ENCODE assay signal across 18 cellular contexts in genomic region chr10:97411411-97411810, GRCh38. TPM values are rescaled to one million over a fixed set of nuclear protein-coding genes. Genes with fewer than 3 reads are reported as not detected.
DNase-seq lines count a peak whose midpoint lies in the region; ATAC-seq and TF ChIP-seq lines count a peak whose summit lies in the region.
"Had no signal": no experiment of that assay in that cellular context is flagged by ENCODE, and none has a peak within 500 bp of the region (broad histone marks: within the 10 kb centered on the region; RNA-seq: fewer than 3 reads in every experiment).

No MANE protein-coding gene starts in this region.

- intact Hi-C loops in Calu3 (cut with micrococcal nuclease; ENCODE audit: unreplicated experiment) = no loop called here

- no peaks in the 10 kb centered on the region for H3K27me3 Mint-ChIP-seq in Calu3 (ENCODE audit: unreplicated experiment)
- H3K27me3 Mint-ChIP-seq: CD4-positive, alpha-beta T cell had no signal

- TF ChIP-seq CTCF in NB4 (IDR thresholded peaks at IDR 0.05; ENCODE audit: low read depth, low read length) (no peak), choroid plexus epithelial cell (conservative IDR thresholded peaks at IDR 0.05; ENCODE audit: low read depth, low read length) (no peak), retinal pigment epithelial cell (conservative IDR thresholded peaks at IDR 0.05; ENCODE audit: low read depth, low read length) (no peak), Calu3 (IDR thresholded peaks at IDR 0.05; ENCODE audit: unreplicated experiment) (no peak)

- CTCF ChIA-PET in Calu3 (lab: Charles Lee) = interaction anchor here (0.7 kb wide), 1 partner anchor 10 kb away, joined by 3 read pairs; the partner anchor contains the start of gene RRP12

- peak; percentile 12 for DNase-seq in SIG-M5 treated with dmso at 0.1 percent for 504 hours (lab: John Stamatoyannopoulos, UW; ENCODE audit: unreplicated experiment)
- DNase-seq in SIG-M5 (lab: John Stamatoyannopoulos, UW) = no peak
- peak; percentile 60 for DNase-seq in NB4 (ENCODE audit: low read depth)
- peak; percentile 72 for DNase-seq in choroid plexus epithelial cell (ENCODE audit: low read depth)
- peak; percentile 62 for DNase-seq in retinal pigment epithelial cell (ENCODE audit: low read depth)
- no peak for DNase-seq in Calu3
- no peak for DNase-seq in NCI-H1105 treated with DMSO at 0.1 percent for 48 hours (lab: John Stamatoyannopoulos, UW)
- DNase-seq: activated CD4-positive, alpha-beta T cell treated with anti-CD3 and anti-CD28 coated beads, Interleukin-2, amount 50 U/mL, for 4 hours; activated T-cell treated with anti-CD3 and anti-CD28 coated beads, Interleukin-2, amount 50 U/mL, for 48 hours; CD4-positive, alpha-beta T cell; Kasumi-1; kidney; NCI-H1694 treated with DMSO at 0.1 percent for 48 hours; NCI-H446; occipital lobe; thyroid gland had no signal

- no TSS peak for BruUV-seq in Calu3 (replicated peaks; lab: Mats Ljungman, UMichigan)

- H3K4me3 Mint-ChIP-seq in Calu3 (ENCODE audit: low read depth, unreplicated experiment) = no peak overlapping the region
- H3K4me3 Mint-ChIP-seq: CD4-positive, alpha-beta T cell had no signal

- no peak for TF ChIP-seq POLR2A in NB4 (IDR thresholded peaks at IDR 0.05; ENCODE audit: extremely low read depth, insufficient read length)

- no peak overlapping the region for H3K27ac Mint-ChIP-seq in Calu3 (ENCODE audit: unreplicated experiment)
- H3K27ac Mint-ChIP-seq: CD4-positive, alpha-beta T cell had no signal

- H3K4me3 ChIP-seq in NB4 (ENCODE audit: low read depth, low read length) (no peak overlapping the region), choroid plexus epithelial cell (ENCODE audit: low read depth, low read length) (no peak overlapping the region), retinal pigment epithelial cell (ENCODE audit: low read length) (no peak overlapping the region)
- H3K4me3 ChIP-seq: SJSA1, thyroid gland had no signal

- no peaks in the 10 kb centered on the region for H3K9me3 Mint-ChIP-seq in Calu3 (ENCODE audit: low read depth, unreplicated experiment)
- H3K9me3 Mint-ChIP-seq: CD4-positive, alpha-beta T cell had no signal

- peaks cover 8% of the 10 kb centered on the region for H3K4me1 Mint-ChIP-seq in Calu3 (ENCODE audit: low read depth, unreplicated experiment)

- H3K36me3 Mint-ChIP-seq in Calu3 (ENCODE audit: insufficient read depth, unreplicated experiment) = peaks cover 4% of the 10 kb centered on the region

- ATAC-seq in GM21526 (IDR thresholded peaks at IDR 0.05; ENCODE audit: low FRiP score, unreplicated experiment) = no peak

RNA-seq across cellular contexts. Expression of gene RRP12, which starts 10.3 kb away (rescaled TPM):
- total RNA-seq in Calu3 (2022) = 52.6 and 54.6 TPM in 2 replicates

RNA-seq across cellular contexts. Expression of gene PGAM1, which starts 14.6 kb away (rescaled TPM):
- total RNA-seq in Calu3 (2022) = 148 and 157 TPM in 2 replicates

RNA-seq across cellular contexts. Expression of gene EXOSC1, which starts 34.4 kb away (rescaled TPM):
- 28.6 and 29.5 TPM in 2 replicates for total RNA-seq in Calu3 (2022)

RNA-seq across cellular contexts. Expression of gene ZDHHC16, which starts 34.6 kb away (rescaled TPM):
- 25.7 and 27.7 TPM in 2 replicates for total RNA-seq in Calu3 (2022)

Comparison
In these comparisons a context has a peak if more than half of its experiments do, and no peak if none do; other contexts are left out.
1. DNase-seq: peak in SIG-M5 treated with dmso at 0.1 percent for 504 hours (single experiment), NB4 (single experiment), choroid plexus epithelial cell (single experiment) and retinal pigment epithelial cell (single experiment); none in SIG-M5 (single experiment), Calu3 (single experiment) and NCI-H1105 treated with DMSO at 0.1 percent for 48 hours (single experiment).